In genomic region chr1:93681095-93681548, GRCh38 we compare ENCODE assay signal across 8 cellular contexts. TPM values are rescaled to one million over a fixed set of nuclear protein-coding genes. Genes with fewer than 3 reads are reported as not detected.
DNase-seq lines count a peak whose midpoint lies in the region; ATAC-seq, FAIRE-seq and TF ChIP-seq lines count a peak whose summit lies in the region.

No MANE protein-coding gene starts in this region.

- H2BK12ac ChIP-seq in H1 (ENCODE audit: low read depth, low read length) = no peak overlapping the region

- DNase-seq in HCT116 (ENCODE audit: low read depth, low spot score) = no peak
- no peak for DNase-seq in PC-9
- DNase-seq in H1 (ENCODE audit: low read depth in 1 of 2, low spot score in 2 of 2) = peak in 1 of 2 experiments; percentile 80
- DNase-seq in myocyte (ENCODE audit: low read depth) = peak; percentile 55
- no peak for DNase-seq in kidney glomerular epithelial cell (lab: John Stamatoyannopoulos, UW)
- no peak for DNase-seq in cerebellar cortex (ENCODE audit: low spot score)
- DNase-seq in MV-4-11 (lab: John Stamatoyannopoulos, UW) = no peak

- no peak overlapping the region for H4K5ac ChIP-seq in H1 (ENCODE audit: insufficient read length, low read depth, low read length)

- no peak overlapping the region for H2BK20ac ChIP-seq in H1 (ENCODE audit: low read length)

- no peaks in the 10 kb centered on the region; the same call in 1 of the 2 replicates for H3K79me1 ChIP-seq in H1 (ENCODE audit: low read depth, low read length)

- BruUV-seq in HCT116 (replicated peaks; lab: Mats Ljungman, UMichigan) (TSS peak; percentile 72), PC-9 (replicated peaks; lab: Mats Ljungman, UMichigan) (no TSS peak)

- no peak for TF ChIP-seq EP300 in H1 (IDR thresholded peaks at IDR 0.05; ENCODE audit: borderline replicate concordance in 1 of 2, low read depth in 2 of 2, low read length in 2 of 2)

- TF ChIP-seq POLR2A in HCT116 (IDR thresholded peaks at IDR 0.05; ENCODE audit: borderline replicate concordance, extremely low read depth, insufficient read depth, insufficient read length) (no peak), H1 (IDR thresholded peaks at IDR 0.05; ENCODE audit: control extremely low read depth in 1 of 2, low read depth in 2 of 2, low read length in 2 of 2) (no peak)

- no peak overlapping the region for H2BK15ac ChIP-seq in H1 (ENCODE audit: low read length)

- 0 out of 2 replicates have a peak overlapping the region, but pooled peaks have one; percentile 2 for H3K18ac ChIP-seq in H1 (ENCODE audit: extremely low read depth, low read length)

- peaks cover 0 to 51% of the 10 kb centered on the region in 2 experiments; a peak in 2 of 4 replicates for H3K4me1 ChIP-seq in HCT116 (ENCODE audit: control insufficient read depth in 1 of 2, insufficient read depth in 2 of 2, low read length in 2 of 2)
- peaks cover 69% of the 10 kb centered on the region for H3K4me1 ChIP-seq in PC-9 (replicated peaks; ENCODE audit: insufficient read depth)
- H3K4me1 ChIP-seq in H1 (replicated peaks in 1 of 4; ENCODE audit: control insufficient read depth in 3 of 4, insufficient read depth in 4 of 4, low read length in 3 of 4) = peaks cover 5 to 12% (median 5%) of the 10 kb centered on the region in 4 experiments

- TF ChIP-seq RAD21 in HCT116 (IDR thresholded peaks at IDR 0.05; ENCODE audit: low read depth) (no peak), H1 (IDR thresholded peaks at IDR 0.05 in 1 of 2, conservative IDR thresholded peaks at IDR 0.05 in 1 of 2; ENCODE audit: low read depth in 2 of 2, low read length in 2 of 2) (no peak)

- H3K4ac ChIP-seq in H1 (replicated peaks; ENCODE audit: insufficient read length, low read depth, low read length) = no peak overlapping the region

- peaks cover 0 to 12% of the 10 kb centered on the region in 2 experiments; a peak in 1 of 4 replicates for H3K36me3 ChIP-seq in HCT116 (ENCODE audit: control insufficient read depth in 1 of 2, insufficient read depth in 2 of 2, low read length in 2 of 2)
- H3K36me3 ChIP-seq in PC-9 (ENCODE audit: low read depth) = peaks cover 44% of the 10 kb centered on the region
- no peaks in the 10 kb centered on the region for H3K36me3 ChIP-seq in H1 (ENCODE audit: control insufficient read depth in 2 of 4, insufficient read depth in 4 of 4, low read length in 3 of 4)

- H3K27me3 ChIP-seq in HCT116 (ENCODE audit: insufficient read depth, low read length) = no peaks in the 10 kb centered on the region
- no peaks in the 10 kb centered on the region for H3K27me3 ChIP-seq in PC-9 (ENCODE audit: insufficient read depth, low read depth)
- peaks cover 0 to 8% (median 2%) of the 10 kb centered on the region in 4 experiments; a peak in 4 of 7 replicates for H3K27me3 ChIP-seq in H1 (replicated peaks in 1 of 4; ENCODE audit: control insufficient read depth in 3 of 4, extremely low read depth in 1 of 4, insufficient read depth in 3 of 4, low read length in 3 of 4)

- H3K4me3 ChIP-seq in HCT116 (replicated peaks in 1 of 2; ENCODE audit: low read depth in 1 of 2, low read length in 2 of 2) (peak overlapping the region; percentile 67 to 77), PC-9 (peak overlapping the region; percentile 80), H1 (ENCODE audit: extremely low read depth in 1 of 4, insufficient read depth in 2 of 4, low read depth in 3 of 4, low read length in 4 of 4) (peak overlapping the region; percentile 64 to 87 (median 70))

- H3K14ac ChIP-seq in H1 (ENCODE audit: insufficient read length) = no peak overlapping the region

- FAIRE-seq in H1 (lab: Jason Lieb, UNC) = no peak

- H4K20me1 ChIP-seq in HCT116 (ENCODE audit: insufficient read depth) (peaks cover 8% of the 10 kb centered on the region; the same call in 1 of the 2 replicates), PC-9 (ENCODE audit: insufficient read depth) (peaks cover 45% of the 10 kb centered on the region), H1 (replicated peaks in 1 of 2; ENCODE audit: control insufficient read depth in 1 of 2, insufficient read depth in 2 of 2, low read length in 2 of 2) (peaks cover 0 to 4% of the 10 kb centered on the region in 2 experiments)

- CTCF ChIA-PET in HCT116 (lab: Charles Lee) (interaction anchor here (1.1 to 2.4 kb wide), 5 partner anchors 12 to 132 kb away, joined by 3 to 13 read pairs (median 7); no protein-coding TSS in a partner anchor), PC-9 (lab: Charles Lee) (interaction anchor here (0.8 to 1.8 kb wide), 3 partner anchors 21 to 52 kb away, joined by 3 to 4 read pairs (median 3); no protein-coding TSS in a partner anchor), H1 (lab: Charles Lee; ENCODE audit: partially characterized antibody) (interaction anchor here (0.9 to 13.5 kb wide), 17 partner anchors 12 to 170 kb away, joined by 3 to 98 read pairs (median 4); no protein-coding TSS in a partner anchor)

- H2AFZ ChIP-seq in HCT116 (ENCODE audit: low read depth, low read length, poor library complexity, severe bottlenecking) (no peak overlapping the region), PC-9 (no peak overlapping the region), H1 (ENCODE audit: low read length) (no peak overlapping the region)

- H2BK120ac ChIP-seq in H1 (replicated peaks; ENCODE audit: low read depth, low read length) = no peak overlapping the region

- H3K9ac ChIP-seq in HCT116 (ENCODE audit: low read length) (peak overlapping the region; percentile 87), H1 (replicated peaks in 1 of 4; ENCODE audit: extremely low read depth in 1 of 4, low read depth in 3 of 4, low read length in 3 of 4) (peak overlapping the region in 3 of 4 experiments; percentile 30 to 62 (median 42); a peak in 4 of 7 replicates)

- 2% methylated on average over 10 of the region's 42 CpGs; no CpG with 5 or more reads in 1 of the 2 experiments for WGBS in H1 (ENCODE audit: extremely low coverage in 1 of 2, insufficient coverage in 1 of 2, insufficient read length in 1 of 2, insufficient replicate concordance in 2 of 2, low coverage in 1 of 2, low lambda C conversion rate in 2 of 2, missing lambda C conversion rate in 1 of 2), 2 experiments

- H3K9me3 ChIP-seq in HCT116 (ENCODE audit: control insufficient read depth in 1 of 2, insufficient read depth in 1 of 2, low read depth in 1 of 2, low read length in 2 of 2) (no peaks in the 10 kb centered on the region), PC-9 (ENCODE audit: insufficient read depth, low read depth) (no peaks in the 10 kb centered on the region), H1 (ENCODE audit: insufficient read depth in 2 of 2, low read depth in 1 of 2, low read length in 1 of 2) (no peaks in the 10 kb centered on the region)

- H3K4me2 ChIP-seq in HCT116 (ENCODE audit: low read length) (peak overlapping the region; percentile 92), PC-9 (peak overlapping the region; percentile 88), H1 (ENCODE audit: insufficient read depth in 1 of 2, low read depth in 2 of 2, low read length in 2 of 2) (peak overlapping the region; percentile 69 to 88)

- H3K9me2 ChIP-seq in HCT116 (ENCODE audit: insufficient read depth) (no peaks in the 10 kb centered on the region), PC-9 (ENCODE audit: insufficient read depth) (no peaks in the 10 kb centered on the region)

- no peak overlapping the region for H2AK5ac ChIP-seq in H1 (ENCODE audit: low read depth, low read length)

- no peak overlapping the region for H4K91ac ChIP-seq in H1 (replicated peaks; ENCODE audit: insufficient read length, low read length)

- RAD21 ChIA-PET in HCT116 (lab: Charles Lee; ENCODE audit: low non-redundant PET in 1 of 2, low total read pairs in 2 of 2, uncharacterized antibody in 2 of 2, unreplicated experiment in 2 of 2) = interaction anchor here (1.3 kb wide), 2 partner anchors 10 to 133 kb away, joined by 4 read pairs; no protein-coding TSS in a partner anchor

- no peak overlapping the region for H3K56ac ChIP-seq in H1 (replicated peaks; ENCODE audit: insufficient read length, low read depth, low read length)

- H3K27ac ChIP-seq in HCT116 (ENCODE audit: low read depth, low read length) (peak overlapping the region; percentile 70), PC-9 (peak overlapping the region; percentile 81), H1 (ENCODE audit: low read depth, low read length) (no peak overlapping the region)

- no peak overlapping the region; the same call in 1 of the 2 replicates for H2BK5ac ChIP-seq in H1 (ENCODE audit: low read depth, low read length)

- intact Hi-C loops in HCT116 (cut with micrococcal nuclease) = loop anchor here (5.0 kb wide), 1 partner anchor 131 kb away; no protein-coding TSS in a partner anchor
- intact Hi-C loops in PC-9 (cut with micrococcal nuclease; ENCODE audit: unreplicated experiment) = loop anchor here (1.0 to 5.0 kb wide), 6 partner anchors 20 to 234 kb away; partner anchors contain the start of gene FNBP1L

- TF ChIP-seq CTCF in HCT116 (IDR thresholded peaks at IDR 0.05 in 2 of 3, conservative IDR thresholded peaks at IDR 0.05 in 1 of 3; ENCODE audit: borderline replicate concordance in 1 of 3, insufficient read depth in 1 of 3, low read depth in 2 of 3, low read length in 2 of 3) (no peak), PC-9 (conservative IDR thresholded peaks at IDR 0.05) (no peak), H1 (IDR thresholded peaks at IDR 0.05; ENCODE audit: control extremely low read depth in 1 of 3, insufficient read depth in 1 of 3, low read depth in 1 of 3, low read length in 3 of 3) (no peak)

- H4K8ac ChIP-seq in H1 (ENCODE audit: extremely low read depth, insufficient read depth, low read length) = peak overlapping the region; percentile 45; the same call in 1 of the 2 replicates

- peaks cover 53% of the 10 kb centered on the region for H3F3A ChIP-seq in PC-9 (ENCODE audit: insufficient read depth, low read depth)

- POLR2A ChIA-PET in HCT116 (lab: Charles Lee) (interaction anchor here (0.6 to 2.7 kb wide), 8 partner anchors 9 to 132 kb away, joined by 3 to 10 read pairs (median 4); no protein-coding TSS in a partner anchor), PC-9 (lab: Charles Lee; ENCODE audit: unreplicated experiment) (interaction anchor here (0.7 to 1.8 kb wide), 7 partner anchors 12 to 132 kb away, joined by 4 to 16 read pairs (median 6); no protein-coding TSS in a partner anchor), H1 (lab: Charles Lee; ENCODE audit: partially characterized antibody) (interaction anchor here (0.7 to 2.1 kb wide), 7 partner anchors 12 to 233 kb away, joined by 3 to 6 read pairs (median 3); partner anchors contain the start of gene FNBP1L)

- ATAC-seq in GM18502 (IDR thresholded peaks at IDR 0.05; ENCODE audit: poor library complexity, unreplicated experiment) = peak; percentile 41
- ATAC-seq in HCT116 = peak; percentile 51

- H3K23ac ChIP-seq in H1 (ENCODE audit: insufficient read length) = no peak overlapping the region

- peaks cover 15% of the 10 kb centered on the region for H3K23me2 ChIP-seq in H1 (ENCODE audit: low read depth, low read length)

- H3K79me2 ChIP-seq in HCT116 (ENCODE audit: insufficient read depth, low read length) (peaks cover 59% of the 10 kb centered on the region), PC-9 (ENCODE audit: low read depth) (peaks cover 95% of the 10 kb centered on the region), H1 (ENCODE audit: control insufficient read depth in 1 of 2, insufficient read depth in 2 of 2, low read length in 2 of 2) (peaks cover 0 to 23% of the 10 kb centered on the region in 2 experiments; a peak in 1 of 4 replicates)

RNA-seq across cellular contexts. Expression of gene BCAR3, which starts 0.5 kb away (rescaled TPM):
- 24.5 TPM for total RNA-seq in HCT116 (2021; ENCODE audit: unreplicated experiment)
- polyA plus RNA-seq in HCT116 (2012) = 43.6 and 47.9 TPM in 2 replicates
- 62.5 and 70.0 TPM in 2 replicates for total RNA-seq in PC-9 (2021)
- 8.3 and 9.2 TPM in 2 replicates for total RNA-seq in H1 (2021; fragmentation: NEBNext Ultra II Directional; extraction: Animal tissue kit (Norgen Biotek cat#: 25700))
- polyA plus RNA-seq in H1 (2011; rRNA removed) = 5.6 and 7.3 TPM in 2 replicates
- polyA plus RNA-seq in H1 (2011; cell fraction: cytosol; rRNA removed) = 6.6 TPM
- polyA plus RNA-seq in H1 (2011; cell fraction: nucleus; rRNA removed) = 9.7 TPM
- polyA plus RNA-seq in H1 (2012, experiment 1 of 2) = 7.0 to 8.0 TPM (median 7.8 TPM) in 4 replicates
- polyA plus RNA-seq in H1 (2012, experiment 2 of 2) = 6.1 TPM
- 5.1 TPM for polyA plus RNA-seq in H1 (2013, experiment 1 of 2)
- polyA plus RNA-seq in H1 (2013, experiment 2 of 2) = 5.2 TPM
- 10.9 and 11.0 TPM in 2 replicates for polyA minus RNA-seq in H1 (2011; rRNA and poly(A)+ RNA removed)
- polyA minus RNA-seq in H1 (2011; cell fraction: cytosol; rRNA and poly(A)+ RNA removed) = 19.4 TPM
- 14.6 TPM for polyA minus RNA-seq in H1 (2011; cell fraction: nucleus; rRNA and poly(A)+ RNA removed)
- 46.6 and 59.6 TPM in 2 replicates for total RNA-seq in myocyte
- 34.0 TPM for polyA plus RNA-seq in myocyte (2012)
